Comparison of ENCODE assay signal across 26 cellular contexts in the genomic region with DNA sequence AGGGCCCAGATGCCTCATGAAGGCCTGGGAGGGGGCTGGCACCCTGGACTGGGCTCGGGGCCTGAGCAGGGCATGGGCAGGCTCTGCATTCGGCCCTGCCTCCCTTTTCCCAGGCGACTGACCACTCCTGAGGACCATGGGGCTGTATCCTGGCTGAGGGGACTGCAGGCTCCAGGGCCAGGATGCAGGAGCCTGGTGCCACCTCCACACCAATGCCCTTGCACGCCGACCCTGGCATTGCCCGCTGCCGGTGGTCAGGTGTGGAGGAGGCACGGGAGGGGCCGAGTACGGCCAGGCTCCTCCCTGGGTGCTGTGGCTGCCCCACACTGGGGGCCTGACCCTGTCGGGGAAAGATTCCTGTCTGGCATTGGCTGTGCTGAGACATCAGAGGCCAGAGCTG.
"Had no signal": no experiment of that assay in that cellular context is flagged by ENCODE, and none has a peak within 500 bp of the region (broad histone marks: within the 10 kb centered on the region; RNA-seq: fewer than 3 reads in every experiment).

No MANE protein-coding gene starts in this region.

- H3K9me3 Mint-ChIP-seq: activated CD4-positive, alpha-beta T cell treated with anti-CD3 and anti-CD28 coated beads, Interleukin-2, amount 10 ng/mL, durations not matched to agents 7 days and 5 days had no signal

- H3K27me3 ChIP-seq: ascending aorta, body of pancreas had no signal

- ATAC-seq: activated naive CD8-positive, alpha-beta T cell treated with anti-CD3 and anti-CD28 coated beads, Interleukin-2, amount 50 U/mL, for 24 hours; activated T-cell treated with anti-CD3 and anti-CD28 coated beads, Interleukin-2, amount 50 U/mL, for 4 hours; body of pancreas; T-cell had no signal

- DNase-seq: activated CD4-positive, alpha-beta memory T cell treated with anti-CD3 and anti-CD28 coated beads for 36 hours; activated CD4-positive, alpha-beta T cell treated with anti-CD3 and anti-CD28 coated beads, Interleukin-2, amount 10 ng/mL, durations not matched to agents 7 days and 5 days; activated CD4-positive, CD25-positive, alpha-beta regulatory T cell; activated CD8-positive, alpha-beta memory T cell treated with anti-CD3 and anti-CD28 coated beads for 24 hours; activated effector memory CD4-positive, alpha-beta T cell treated with anti-CD3 and anti-CD28 coated beads, Interleukin-2, amount 50 U/mL, for 16 hours; activated naive CD4-positive, alpha-beta T cell treated with Interleukin-2 at 50 U/mL for 16 hours; activated naive CD8-positive, alpha-beta T cell treated with anti-CD3 and anti-CD28 coated beads, Interleukin-2, amount 50 U/mL, for 24 hours; activated T-cell treated with anti-CD3 and anti-CD28 coated beads, Interleukin-2, amount 50 U/mL, for 4 hours; amniotic stem cell; body of pancreas; Kasumi-1; KBM-7; NCI-H1105 treated with DMSO at 0.1 percent for 48 hours; NCI-H1436 treated with DMSO at 0.1 percent for 48 hours; NCI-H187; NCI-H2081; NCI-H510A treated with DMSO at 0.1 percent for 48 hours; NCI-H69; NK-92 treated with Interleukin-12 subunit alpha and Interleukin-12 subunit beta, amount 100 ng/mL, for 24 hours; T-cell; T-helper 2 cell; T1000 had no signal

- H3K4me1 ChIP-seq: ascending aorta, body of pancreas had no signal

- H3K36me3 Mint-ChIP-seq: activated CD4-positive, alpha-beta memory T cell treated with anti-CD3 and anti-CD28 coated beads for 36 hours; activated naive CD4-positive, alpha-beta T cell treated with anti-CD3 and anti-CD28 coated beads, Interleukin-2, amount 50 U/mL, for 72 hours; T-cell had no signal

- H3K27ac Mint-ChIP-seq: activated CD4-positive, alpha-beta memory T cell treated with anti-CD3 and anti-CD28 coated beads for 36 hours; activated CD4-positive, alpha-beta T cell treated with anti-CD3 and anti-CD28 coated beads, Interleukin-2, amount 10 ng/mL, durations not matched to agents 7 days and 5 days; activated naive CD4-positive, alpha-beta T cell treated with anti-CD3 and anti-CD28 coated beads, Interleukin-2, amount 50 U/mL, for 72 hours; activated naive CD8-positive, alpha-beta T cell treated with anti-CD3 and anti-CD28 coated beads, Interleukin-2, amount 50 U/mL, for 24 hours; T-cell had no signal

- H3K36me3 ChIP-seq: ascending aorta had no signal

- H3K4me3 ChIP-seq: ascending aorta, body of pancreas, SK-N-MC had no signal

- H3K4me3 Mint-ChIP-seq: activated CD4-positive, alpha-beta memory T cell treated with anti-CD3 and anti-CD28 coated beads for 36 hours; activated CD4-positive, alpha-beta T cell treated with anti-CD3 and anti-CD28 coated beads, Interleukin-2, amount 10 ng/mL, durations not matched to agents 7 days and 5 days; activated naive CD8-positive, alpha-beta T cell treated with anti-CD3 and anti-CD28 coated beads, Interleukin-2, amount 50 U/mL, for 24 hours; activated T-cell treated with anti-CD3 and anti-CD28 coated beads, Interleukin-2, amount 50 U/mL, for 4 hours; T-cell had no signal

- H3K4me1 Mint-ChIP-seq: activated CD4-positive, alpha-beta T cell treated with anti-CD3 and anti-CD28 coated beads, Interleukin-2, amount 10 ng/mL, durations not matched to agents 7 days and 5 days; T-cell had no signal

- H3K27ac ChIP-seq: ascending aorta, body of pancreas, SK-N-MC, VCaP had no signal
